Comparison of ENCODE assay signal across 14 cellular contexts in the genomic region with DNA sequence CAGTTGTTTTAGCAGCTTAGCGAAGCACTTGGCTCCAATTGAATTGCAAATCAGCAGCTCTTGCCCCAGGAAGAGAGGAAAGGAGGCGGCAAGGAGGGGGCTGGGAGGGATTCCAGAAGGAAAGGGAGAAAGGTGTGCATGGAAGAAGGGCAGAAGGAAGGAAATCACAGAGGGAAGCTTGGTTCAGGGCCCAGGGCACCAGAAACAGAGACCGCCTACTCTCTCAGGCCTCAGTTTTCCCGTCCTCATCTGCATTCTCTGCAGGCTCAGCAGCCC. TPM values are rescaled to one million over a fixed set of nuclear protein-coding genes. Genes with fewer than 3 reads are reported as not detected.
"Had no signal": no experiment of that assay in that cellular context is flagged by ENCODE, and none has a peak within 500 bp of the region (broad histone marks: within the 10 kb centered on the region; RNA-seq: fewer than 3 reads in every experiment).

No MANE protein-coding gene starts in this region.

- H3K36me3 ChIP-seq: heart right ventricle, right lobe of liver had no signal

- ATAC-seq: activated CD4-positive, CD25-positive, alpha-beta regulatory T cell treated with anti-CD3 and anti-CD28 coated beads, Interleukin-2, amount 50 U/mL, for 24 hours; body of pancreas; stimulated activated naive CD8-positive, alpha-beta T cell treated with anti-CD3 and anti-CD28 coated beads, Interleukin-15, Interleukin-2, amounts not matched to agents 100 U/mL and 50 U/mL, for 24 hours had no signal

- FAIRE-seq: frontal cortex had no signal

- H3K4me3 ChIP-seq: body of pancreas, heart right ventricle, right lobe of liver, smooth muscle cell had no signal

- DNase-seq: effector CD8-positive, alpha-beta T cell; heart right ventricle; right lobe of liver had no signal

- H3K4me2 ChIP-seq: smooth muscle cell had no signal

- H3K4me1 ChIP-seq: body of pancreas, heart right ventricle, right lobe of liver had no signal

- H3K9me3 ChIP-seq: body of pancreas, heart right ventricle, right lobe of liver had no signal

- H3K27ac ChIP-seq: body of pancreas, epithelial cell of prostate, heart right ventricle, right lobe of liver had no signal

- H3K27me3 ChIP-seq: body of pancreas, right lobe of liver had no signal

RNA-seq across cellular contexts. Expression of a gene that starts 13.9 kb away (rescaled TPM):
- total RNA-seq: activated T-helper 1 cell treated with anti-CD3 and anti-CD28 coated beads, Interleukin-12 subunit alpha, Interleukin-12 subunit beta, Interleukin-2, Interleukin-4 antibody, amounts not matched to agents 30 ng/mL and 10 ng/mL and 1 ng/mL, durations not matched to agents 14 hours and 24 hours and 36 hours; heart right ventricle; liver; pulmonary artery endothelial cell; right lobe of liver; smooth muscle cell; T-helper 2 cell treated with Interferon-gamma antibody and Interleukin-4, amounts not matched to agents 100 ng/mL and 5 ng/mL, for 36 hours had no signal
- polyA plus RNA-seq: fibroblast of lung, heart right ventricle, liver had no signal
